Comparison of ENCODE assay signal across 34 cellular contexts in the genomic region with DNA sequence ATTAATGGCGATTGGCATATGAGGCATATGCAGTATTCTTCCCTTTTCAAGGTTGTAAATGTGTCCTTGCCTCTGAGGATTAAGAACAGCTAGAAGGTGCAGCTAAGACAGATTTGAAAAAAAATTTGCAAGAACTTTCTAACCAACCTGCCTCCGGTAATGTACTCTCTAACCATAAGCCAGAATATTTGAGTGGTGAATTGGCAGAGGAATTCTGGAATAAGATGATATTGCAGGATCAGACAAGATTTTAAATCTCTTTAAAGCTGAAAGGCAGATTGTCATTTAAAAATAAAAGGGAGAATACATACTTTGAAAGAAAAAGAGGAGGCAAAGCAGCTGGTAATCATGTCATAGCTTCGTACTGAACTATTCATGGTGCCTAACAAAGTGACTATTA. TPM values are rescaled to one million over a fixed set of nuclear protein-coding genes. Genes with fewer than 3 reads are reported as not detected.
"Had no signal": no experiment of that assay in that cellular context is flagged by ENCODE, and none has a peak within 500 bp of the region (broad histone marks: within the 10 kb centered on the region; RNA-seq: fewer than 3 reads in every experiment).

No MANE protein-coding gene starts in this region.

- H3K9me3 ChIP-seq: colonic mucosa, esophagus muscularis mucosa, esophagus squamous epithelium, gastrocnemius medialis, gastroesophageal sphincter, heart left ventricle, heart right ventricle had no signal

- H3K4me3 ChIP-seq: colonic mucosa, coronary artery, dorsolateral prefrontal cortex, esophagus muscularis mucosa, esophagus squamous epithelium, gastrocnemius medialis, gastroesophageal sphincter, heart left ventricle, heart right ventricle had no signal

- DNase-seq: colonic mucosa; cortex of kidney; dermis blood vessel endothelial cell; dorsolateral prefrontal cortex; effector CD4-positive, alpha-beta T cell; effector CD8-positive, alpha-beta T cell; effector memory CD4-positive, alpha-beta T cell; effector memory CD8-positive, alpha-beta T cell; endodermal cell; erythroblast; esophagus squamous epithelium; foreskin fibroblast; foreskin melanocyte; gastrocnemius medialis; glutamatergic neuron; head of caudate nucleus; heart left ventricle; heart right ventricle had no signal

- H3K4me3 Mint-ChIP-seq: dendritic cell treated with granulocyte-macrophage colony-stimulating factor and Interleukin-4, amounts not matched to agents 40 ng/mL and 50 ng/mL, for 4 days; effector memory CD8-positive, alpha-beta T cell; endodermal cell had no signal

- H3K36me3 ChIP-seq: colonic mucosa, esophagus muscularis mucosa, esophagus squamous epithelium, gastrocnemius medialis, gastroesophageal sphincter, heart left ventricle, heart right ventricle had no signal

- H3K27me3 ChIP-seq: colonic mucosa, dorsolateral prefrontal cortex, esophagus muscularis mucosa, esophagus squamous epithelium, gastrocnemius medialis, gastroesophageal sphincter, heart left ventricle, heart right ventricle had no signal

- H3K27ac ChIP-seq: colonic mucosa, coronary artery, dorsolateral prefrontal cortex, epithelial cell of prostate, esophagus muscularis mucosa, esophagus squamous epithelium, gastrocnemius medialis, gastroesophageal sphincter, heart left ventricle, heart right ventricle had no signal

- H3K27me3 Mint-ChIP-seq: dendritic cell treated with granulocyte-macrophage colony-stimulating factor and Interleukin-4, amounts not matched to agents 40 ng/mL and 50 ng/mL, for 4 days had no signal

- ATAC-seq: effector memory CD8-positive, alpha-beta T cell; esophagus mucosa; gastrocnemius medialis; gastroesophageal sphincter; heart left ventricle; heart right ventricle had no signal

- H3K4me1 ChIP-seq: colonic mucosa, esophagus muscularis mucosa, esophagus squamous epithelium, gastrocnemius medialis, gastroesophageal sphincter had no signal

- H3K27ac Mint-ChIP-seq: dendritic cell treated with granulocyte-macrophage colony-stimulating factor and Interleukin-4, amounts not matched to agents 40 ng/mL and 50 ng/mL, for 4 days; effector memory CD8-positive, alpha-beta T cell; endodermal cell had no signal

- H3K9me3 Mint-ChIP-seq: dendritic cell treated with granulocyte-macrophage colony-stimulating factor and Interleukin-4, amounts not matched to agents 40 ng/mL and 50 ng/mL, for 4 days; effector memory CD8-positive, alpha-beta T cell; endodermal cell had no signal

- FAIRE-seq: colon, endometrium, endothelial cell of umbilical vein, frontal cortex had no signal

RNA-seq across cellular contexts. Expression of a gene that starts 29.2 kb away (rescaled TPM):
- total RNA-seq: chondrocyte, colonic mucosa, dermis blood vessel endothelial cell, dermis microvascular lymphatic vessel endothelial cell, dorsolateral prefrontal cortex, endodermal cell, endothelial cell of umbilical vein, epithelial cell of proximal tubule, esophagus mucosa, esophagus muscularis mucosa, esophagus squamous epithelium, fibroblast of lung, frontal cortex, gastrocnemius medialis, gastroesophageal sphincter, glomerular endothelial cell, heart left ventricle, heart right ventricle had no signal
- polyA plus RNA-seq: endothelial cell of umbilical vein, esophagus, heart left ventricle, heart right ventricle had no signal
